8 cellular contexts compared by ENCODE assay signal in genomic region chr12:17829813-17830212, GRCh38.
"Had no signal": no experiment of that assay in that cellular context is flagged by ENCODE, and none has a peak within 500 bp of the region (broad histone marks: within the 10 kb centered on the region; RNA-seq: fewer than 3 reads in every experiment).

No MANE protein-coding gene starts in this region.

- H3K4me3 ChIP-seq: GM23248, K562 had no signal

- H3K27ac ChIP-seq: GM23248 had no signal

- FAIRE-seq: H1, H54, K562 had no signal

- H2AFZ ChIP-seq: GM23248 had no signal

- ATAC-seq: K562 had no signal

- H3K4me3 Mint-ChIP-seq: H9 had no signal

- DNase-seq: GM23248, H9, HCEC 1CT, IMR-90, KG1 had no signal

- H3K9ac ChIP-seq: GM23248 had no signal

- H3K27ac Mint-ChIP-seq: H9 had no signal
